In the genomic region with DNA sequence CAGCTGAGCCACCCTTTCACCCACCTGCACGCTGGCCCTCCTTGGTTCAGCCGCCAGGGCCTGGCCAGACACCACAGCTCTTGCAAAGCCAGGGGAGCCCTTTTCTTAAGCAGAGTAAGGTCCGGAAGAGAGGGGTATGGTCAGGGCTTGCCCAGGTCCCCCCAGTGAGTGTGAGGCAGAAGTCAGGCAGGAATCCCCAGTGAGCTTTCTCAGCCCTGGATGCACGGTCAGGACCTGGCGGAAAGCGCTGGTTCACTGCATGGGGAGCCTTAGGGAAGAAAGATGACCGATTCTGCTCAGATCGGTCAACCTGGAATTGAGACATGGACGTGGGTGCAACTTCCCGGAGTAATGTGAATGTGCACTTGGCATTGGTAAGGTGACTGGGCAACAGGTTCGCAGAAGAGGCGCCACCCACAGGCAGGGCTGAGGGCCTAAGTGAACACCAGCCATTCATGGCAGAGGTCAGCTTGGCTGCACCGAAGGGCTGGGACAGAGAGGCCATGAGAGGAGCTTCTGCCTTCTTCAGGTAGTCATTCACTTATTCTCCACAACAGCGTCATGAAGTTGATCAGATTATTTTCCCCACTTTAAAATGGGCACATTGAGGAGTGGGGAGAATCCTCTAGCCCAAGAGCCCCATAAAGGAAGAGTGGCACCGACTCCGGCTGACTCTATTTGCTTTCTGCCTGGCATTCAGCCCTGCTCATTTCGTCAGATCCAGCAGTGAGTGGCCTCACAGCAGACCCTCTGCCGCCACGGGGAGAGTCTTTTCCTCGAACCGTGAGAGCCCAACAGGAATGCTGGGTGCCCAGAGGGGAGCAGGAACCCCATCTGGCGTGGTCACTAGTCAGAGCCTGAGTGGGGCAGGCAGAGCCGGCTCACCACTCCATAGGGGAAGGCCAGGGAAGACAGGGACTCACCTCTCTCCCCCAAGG, we compare ENCODE assay signal across 17 cellular contexts. TPM values are rescaled to one million over a fixed set of nuclear protein-coding genes. Genes with fewer than 3 reads are reported as not detected.
DNase-seq lines count a peak whose midpoint lies in the region; ATAC-seq and TF ChIP-seq lines count a peak whose summit lies in the region.
"Had no signal": no experiment of that assay in that cellular context is flagged by ENCODE, and none has a peak within 500 bp of the region (broad histone marks: within the 10 kb centered on the region; RNA-seq: fewer than 3 reads in every experiment).

No MANE protein-coding gene starts in this region.

- peaks cover 9% of the 10 kb centered on the region for H3K27me3 Mint-ChIP-seq in type B pancreatic cell

- H3K4me3 ChIP-seq in kidney epithelial cell (ENCODE audit: low read depth, low read length): no peak overlapping the region
- H3K4me3 ChIP-seq: SJCRH30 had no signal

- peak overlapping the region; percentile 83 for H3K27ac Mint-ChIP-seq in type B pancreatic cell
- H3K27ac Mint-ChIP-seq: activated B cell treated with CpG ODN at 0.5 μM for 24 hours had no signal

- no peaks in the 10 kb centered on the region for H3K36me3 Mint-ChIP-seq in type B pancreatic cell
- H3K36me3 Mint-ChIP-seq: mesothelial cell of epicardium had no signal

- TF ChIP-seq CTCF in kidney epithelial cell (IDR thresholded peaks at IDR 0.05; ENCODE audit: insufficient read depth, low read length, poor library complexity, severe bottlenecking) (peak; percentile 9), type B pancreatic cell (conservative IDR thresholded peaks at IDR 0.05) (no peak), GM10248 (IDR thresholded peaks at IDR 0.05; ENCODE audit: control extremely low read depth, extremely low read depth, low read depth, missing control alignments) (no peak)

- DNase-seq in DMS53 (lab: John Stamatoyannopoulos, UW) (peak; percentile 50), DMS53 treated with DMSO at 0.1 percent for 48 hours (lab: John Stamatoyannopoulos, UW; ENCODE audit: unreplicated experiment) (no peak), HT-29 (ENCODE audit: low spot score) (peak; percentile 23), kidney epithelial cell (ENCODE audit: low read depth) (no peak), type B pancreatic cell (ENCODE audit: extremely low spot score, unreplicated experiment) (peak; percentile 59), GM10248 (ENCODE audit: extremely low spot score) (no peak)
- DNase-seq in NK-92 treated with Interleukin-12 subunit alpha and Interleukin-12 subunit beta, amount 100 ng/mL, for 24 hours (lab: John Stamatoyannopoulos, UW): no peak
- DNase-seq: activated B cell treated with CpG ODN at 0.5 μM for 24 hours; activated T-cell treated with anti-CD3 and anti-CD28 coated beads, Interleukin-2, amount 50 U/mL, for 1 hour; effector CD8-positive, alpha-beta T cell; glutamatergic neuron; NCI-H1436 treated with DMSO at 0.1 percent for 48 hours; NCI-H748 treated with DMSO at 0.1 percent for 48 hours; right cardiac atrium; SJCRH30 had no signal

- POLR2A ChIA-PET in GM10248 (lab: Yijun Ruan, JAX): no interaction called here

- peaks cover 73% of the 10 kb centered on the region for H3K4me1 Mint-ChIP-seq in type B pancreatic cell (ENCODE audit: unreplicated experiment)
- H3K4me1 Mint-ChIP-seq: activated B cell treated with CpG ODN at 0.5 μM for 24 hours had no signal

- no peaks in the 10 kb centered on the region for H3K27me3 ChIP-seq in kidney epithelial cell (ENCODE audit: control insufficient read depth, insufficient read depth, low read length)
- H3K27me3 ChIP-seq: SJCRH30 had no signal

- H3K9me3 Mint-ChIP-seq in type B pancreatic cell: no peaks in the 10 kb centered on the region
- H3K9me3 Mint-ChIP-seq: activated B cell treated with CpG ODN at 0.5 μM for 24 hours, mesothelial cell of epicardium had no signal

- no peaks in the 10 kb centered on the region for H3K36me3 ChIP-seq in kidney epithelial cell (ENCODE audit: control insufficient read depth, insufficient read depth, low read length)
- H3K36me3 ChIP-seq: SJCRH30 had no signal

- CTCF ChIA-PET in GM10248 (lab: Yijun Ruan, JAX): interaction anchor here (1.2 to 7.4 kb wide), 2 partner anchors 11 to 81 kb away, joined by 3 to 78 read pairs; no protein-coding TSS in a partner anchor

- H3K4me3 Mint-ChIP-seq in type B pancreatic cell: no peak overlapping the region
- H3K4me3 Mint-ChIP-seq: activated B cell treated with CpG ODN at 0.5 μM for 24 hours, mesothelial cell of epicardium had no signal

- ATAC-seq in GM21717 (IDR thresholded peaks at IDR 0.05; ENCODE audit: unreplicated experiment): no peak
- ATAC-seq: right cardiac atrium had no signal

RNA-seq across cellular contexts. Expression of a gene that starts 35.8 kb away (rescaled TPM):
- total RNA-seq in HT-29 (2014; rRNA removed; shearing (Covaris generic)): not detected in 2 replicates
- total RNA-seq in kidney epithelial cell (not detected in 2 replicates), type B pancreatic cell (ENCODE audit: low replicate concordance) (1.9 and 2.4 TPM in 2 replicates)
- total RNA-seq: activated B cell treated with CpG ODN at 0.5 μM for 24 hours, SJCRH30 had no signal

RNA-seq across cellular contexts. Expression of a gene that starts 55.7 kb away (rescaled TPM):
- total RNA-seq in HT-29 (2014; rRNA removed; shearing (Covaris generic)): 0.39 TPM in 1 of 2 replicates, not detected in the other
- total RNA-seq in kidney epithelial cell (1.0 and 1.8 TPM in 2 replicates), type B pancreatic cell (ENCODE audit: low replicate concordance) (1.6 and 4.8 TPM in 2 replicates)
- total RNA-seq: activated B cell treated with CpG ODN at 0.5 μM for 24 hours, SJCRH30 had no signal

RNA-seq across cellular contexts. Expression of a gene that starts 56.9 kb away (rescaled TPM):
- total RNA-seq in HT-29 (2014; rRNA removed; shearing (Covaris generic)): 0.70 and 2.1 TPM in 2 replicates
- 1.2 TPM in 1 of 2 replicates, not detected in the other for total RNA-seq in kidney epithelial cell
- total RNA-seq in type B pancreatic cell (ENCODE audit: low replicate concordance): 11.8 and 16.4 TPM in 2 replicates

Comparison
In these comparisons a context has a peak if more than half of its experiments do, and no peak if none do; other contexts are left out.
1. DNase-seq: peak in DMS53 (single experiment), HT-29 (single experiment) and type B pancreatic cell (single experiment); none in DMS53 treated with DMSO at 0.1 percent for 48 hours (single experiment), kidney epithelial cell (single experiment), NK-92 treated with Interleukin-12 subunit alpha and Interleukin-12 subunit beta, amount 100 ng/mL, for 24 hours (single experiment) and GM10248 (single experiment).